Comparison of ENCODE assay signal across 12 cellular contexts in the genomic region with DNA sequence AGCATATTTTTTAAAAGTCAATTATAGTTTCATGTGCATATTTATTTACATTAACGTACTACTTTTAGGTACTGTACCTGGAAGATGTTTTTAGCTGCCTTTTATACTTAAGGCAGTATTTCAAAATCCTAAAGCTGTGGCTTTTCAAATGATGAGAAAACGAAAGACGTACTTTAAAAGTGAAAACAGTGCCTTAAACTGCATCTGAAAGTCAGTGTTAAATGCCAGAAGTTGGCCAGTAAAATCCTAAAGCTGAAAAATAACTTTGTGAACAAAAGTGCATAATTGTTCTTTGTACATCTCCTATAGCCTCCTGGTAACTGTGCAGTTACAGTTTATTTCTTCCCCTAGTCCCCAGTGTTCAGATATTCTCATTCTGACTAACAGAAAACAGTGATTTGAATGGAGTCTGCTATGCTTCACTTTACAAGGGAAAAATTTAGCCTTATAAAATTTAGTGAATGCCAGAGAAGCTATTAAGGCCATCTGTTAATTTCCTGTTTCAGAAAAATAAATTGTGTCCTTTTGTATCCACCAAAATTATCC. TPM values are rescaled to one million over a fixed set of nuclear protein-coding genes. Genes with fewer than 3 reads are reported as not detected.
DNase-seq lines count a peak whose midpoint lies in the region; ATAC-seq and TF ChIP-seq lines count a peak whose summit lies in the region.
"Had no signal": no experiment of that assay in that cellular context is flagged by ENCODE, and none has a peak within 500 bp of the region (broad histone marks: within the 10 kb centered on the region; RNA-seq: fewer than 3 reads in every experiment).

No MANE protein-coding gene starts in this region.

- H3K9me3 Mint-ChIP-seq in central memory CD8-positive, alpha-beta T cell: no peaks in the 10 kb centered on the region

- no peaks in the 10 kb centered on the region for H3K9me2 ChIP-seq in MM.1S (replicated peaks; ENCODE audit: insufficient read depth, low read length)

- no TSS peak for BruUV-seq in A673 (replicated peaks; lab: Mats Ljungman, UMichigan)

- peaks cover 42% of the 10 kb centered on the region for H3K4me1 ChIP-seq in A673 (ENCODE audit: insufficient read depth, low read length, poor library complexity, severe bottlenecking)
- H3K4me1 ChIP-seq in MM.1S (ENCODE audit: low read length): peaks cover 13% of the 10 kb centered on the region

- peak overlapping the region; percentile 56 for H3K4me3 Mint-ChIP-seq in central memory CD8-positive, alpha-beta T cell

- CTCF ChIA-PET in A673 (lab: Charles Lee): no interaction called here

- no peak overlapping the region for H3K4me3 ChIP-seq in A673 (ENCODE audit: low read depth, low read length, poor library complexity, severe bottlenecking)
- no peak overlapping the region for H3K4me3 ChIP-seq in MM.1S (ENCODE audit: low read length)
- H3K4me3 ChIP-seq: upper lobe of left lung had no signal

- peak; percentile 58 for ATAC-seq in GM18868 (IDR thresholded peaks at IDR 0.05; ENCODE audit: unreplicated experiment)
- ATAC-seq in central memory CD8-positive, alpha-beta T cell (replicated peaks; ENCODE audit: extremely low read depth, poor library complexity, severe bottlenecking): no peak
- ATAC-seq in HG03280 (IDR thresholded peaks at IDR 0.05; ENCODE audit: unreplicated experiment): no peak
- ATAC-seq in HG03139 (IDR thresholded peaks at IDR 0.05; ENCODE audit: unreplicated experiment): no peak
- ATAC-seq: right cardiac atrium had no signal

- DNase-seq in A673 (ENCODE audit: low spot score): peak; percentile 26
- peak; percentile 39 for DNase-seq in MM.1S
- no peak for DNase-seq in central memory CD8-positive, alpha-beta T cell (ENCODE audit: low spot score in 2 of 2)
- no peak for DNase-seq in HPDE6-E6E7 (ENCODE audit: extremely low spot score)
- no peak for DNase-seq in NCI-H226
- DNase-seq: brain microvascular endothelial cell, NCI-H524, right cardiac atrium, upper lobe of left lung had no signal

- POLR2A ChIA-PET in A673 (lab: Charles Lee; ENCODE audit: low non-redundant PET): no interaction called here

- H3K79me2 ChIP-seq in MM.1S (ENCODE audit: low read length): peaks cover 89% of the 10 kb centered on the region

- no peaks in the 10 kb centered on the region for H3K9me3 ChIP-seq in A673 (ENCODE audit: low read depth, low read length, poor library complexity, severe bottlenecking)
- H3K9me3 ChIP-seq in MM.1S (replicated peaks; ENCODE audit: insufficient read depth, low read length): no peaks in the 10 kb centered on the region
- H3K9me3 ChIP-seq: upper lobe of left lung had no signal

- no peaks in the 10 kb centered on the region for H3K27me3 Mint-ChIP-seq in central memory CD8-positive, alpha-beta T cell

- H3K27me3 ChIP-seq in A673 (replicated peaks; ENCODE audit: insufficient read depth, low read depth, low read length, poor library complexity): no peaks in the 10 kb centered on the region
- H3K27me3 ChIP-seq in MM.1S (replicated peaks; ENCODE audit: insufficient read depth, low read length): no peaks in the 10 kb centered on the region
- H3K27me3 ChIP-seq: brain microvascular endothelial cell, upper lobe of left lung had no signal

- H3F3A ChIP-seq in MM.1S (ENCODE audit: insufficient read depth, low read length): peaks cover 4% of the 10 kb centered on the region; the same call in 1 of the 2 replicates

- H3K36me3 ChIP-seq in A673 (ENCODE audit: insufficient read depth, low read length, poor library complexity, severe bottlenecking) (peaks cover 15% of the 10 kb centered on the region), MM.1S (replicated peaks; ENCODE audit: insufficient read depth, low read length) (no peaks in the 10 kb centered on the region; the same call in 1 of the 2 replicates)
- H3K36me3 ChIP-seq: brain microvascular endothelial cell had no signal

- H3K27ac Mint-ChIP-seq in central memory CD8-positive, alpha-beta T cell (ENCODE audit: low read depth): peak overlapping the region; percentile 44

- H3K36me3 Mint-ChIP-seq in central memory CD8-positive, alpha-beta T cell (ENCODE audit: insufficient read depth): peaks cover 22% of the 10 kb centered on the region

- intact Hi-C loops in A673 (cut with micrococcal nuclease; ENCODE audit: unreplicated experiment): no loop called here

- peaks cover 52% of the 10 kb centered on the region for H3K4me1 Mint-ChIP-seq in central memory CD8-positive, alpha-beta T cell

- H3K4me2 ChIP-seq in MM.1S (ENCODE audit: low read depth, low read length): peak overlapping the region; percentile 19; the same call in 1 of the 2 replicates

- no peak overlapping the region for H3K9ac ChIP-seq in MM.1S (ENCODE audit: low read length)

- peak overlapping the region; percentile 64 for H3K27ac ChIP-seq in A673 (ENCODE audit: low read depth, low read length, poor library complexity, severe bottlenecking)
- no peak overlapping the region for H3K27ac ChIP-seq in MM.1S (ENCODE audit: low read length)
- H3K27ac ChIP-seq: brain microvascular endothelial cell, upper lobe of left lung had no signal

- TF ChIP-seq CTCF in A673 (conservative IDR thresholded peaks at IDR 0.05; ENCODE audit: low read depth, low read length) (no peak), MM.1S (IDR thresholded peaks at IDR 0.05; ENCODE audit: low read length) (no peak)

- no peak overlapping the region for H2AFZ ChIP-seq in MM.1S (ENCODE audit: low read length)

- peaks cover 26% of the 10 kb centered on the region; the same call in 1 of the 2 replicates for H4K20me1 ChIP-seq in MM.1S (ENCODE audit: insufficient read depth, low read length)

RNA-seq across cellular contexts. Expression of gene EED, which starts 6.8 kb away (rescaled TPM):
- total RNA-seq in A673 (2021): 37.5 and 43.4 TPM in 2 replicates

RNA-seq across cellular contexts. Expression of gene HIKESHI, which starts 50.7 kb away (rescaled TPM):
- 55.1 and 58.7 TPM in 2 replicates for total RNA-seq in A673 (2021)

Comparison
In these comparisons a context has a peak if more than half of its experiments do, and no peak if none do; other contexts are left out.
1. DNase-seq: peak in A673 (single experiment) and MM.1S (single experiment); none in central memory CD8-positive, alpha-beta T cell (0 of 2), HPDE6-E6E7 (single experiment) and NCI-H226 (single experiment).